Comparison of ENCODE assay signal across 25 cellular contexts in genomic region chr2:42198466-42198865, GRCh38. TPM values are rescaled to one million over a fixed set of nuclear protein-coding genes. Genes with fewer than 3 reads are reported as not detected.
DNase-seq lines count a peak whose midpoint lies in the region; ATAC-seq, FAIRE-seq and TF ChIP-seq lines count a peak whose summit lies in the region.
"Had no signal": no experiment of that assay in that cellular context is flagged by ENCODE, and none has a peak within 500 bp of the region (broad histone marks: within the 10 kb centered on the region; RNA-seq: fewer than 3 reads in every experiment).

No MANE protein-coding gene starts in this region.

- H3K27ac Mint-ChIP-seq in activated CD8-positive, alpha-beta T cell treated with anti-CD3 and anti-CD28 coated beads for 36 hours, result peak overlapping the region; percentile 44
- peak overlapping the region; percentile 8 for H3K27ac Mint-ChIP-seq in endodermal cell
- H3K27ac Mint-ChIP-seq: GM23338, type B pancreatic cell had no signal

- intact Hi-C loops in HepG2 (cut with micrococcal nuclease; ENCODE audit: unreplicated experiment) (loop anchor here (5.0 kb wide), 1 partner anchor 346 kb away; no protein-coding TSS in a partner anchor), right lobe of liver (cut with DNase I) (loop anchor here in 1 of 2 donors (10.0 kb wide), 1 partner anchor 104 kb away; no protein-coding TSS in a partner anchor)
- intact Hi-C loops in activated CD8-positive, alpha-beta T cell treated with anti-CD3 and anti-CD28 coated beads for 36 hours (cut with micrococcal nuclease), result no loop called here

- no peak for TF ChIP-seq CTCF in HepG2 (CRISPR knock-in tag; IDR thresholded peaks at IDR 0.05)
- TF ChIP-seq CTCF in right lobe of liver (IDR thresholded peaks at IDR 0.05), result no peak
- TF ChIP-seq CTCF in activated CD8-positive, alpha-beta T cell treated with anti-CD3 and anti-CD28 coated beads for 36 hours (IDR thresholded peaks at IDR 0.05), result no peak
- TF ChIP-seq CTCF in endodermal cell (conservative IDR thresholded peaks at IDR 0.05), result no peak

- H3K4me3 ChIP-seq in HepG2 (replicated peaks in 1 of 3; ENCODE audit: insufficient read depth in 1 of 3, low read depth in 2 of 3, low read length in 3 of 3) (no peak overlapping the region), right lobe of liver (no peak overlapping the region), endodermal cell (ENCODE audit: low read length) (peak overlapping the region; percentile 55)
- H3K4me3 ChIP-seq: adrenal gland; BLaER1 treated with 17β-estradiol and CSF1 and Interleukin-3, amounts not matched to agents 10 nM and 100 nM; GM23338; left ventricle myocardium inferior had no signal

- H3K27ac ChIP-seq in HepG2 (ENCODE audit: extremely low read length, insufficient read depth, low read length) (peak overlapping the region; percentile 78), right lobe of liver (no peak overlapping the region), endodermal cell (ENCODE audit: low read depth, low read length) (no peak overlapping the region)
- H3K27ac ChIP-seq: adrenal gland; BLaER1 treated with 17β-estradiol and CSF1 and Interleukin-3, amounts not matched to agents 10 nM and 100 nM; epithelial cell of prostate; left ventricle myocardium inferior; RWPE1 had no signal

- CTCF ChIA-PET in HepG2 (lab: Yijun Ruan, JAX; ENCODE audit: low intra/inter-chr PET ratio, low total read pairs), result no interaction called here
- CTCF ChIA-PET in activated CD8-positive, alpha-beta T cell treated with anti-CD3 and anti-CD28 coated beads for 36 hours (lab: Charles Lee), result interaction anchor here (0.8 to 1.7 kb wide), 3 partner anchors 9 to 112 kb away, joined by 3 to 4 read pairs (median 3); no protein-coding TSS in a partner anchor

- peaks cover 60% of the 10 kb centered on the region for H3K4me1 Mint-ChIP-seq in activated CD8-positive, alpha-beta T cell treated with anti-CD3 and anti-CD28 coated beads for 36 hours (ENCODE audit: low read depth)
- H3K4me1 Mint-ChIP-seq in endodermal cell, result peaks cover 35% of the 10 kb centered on the region

- no peaks in the 10 kb centered on the region for H3K27me3 Mint-ChIP-seq in activated CD8-positive, alpha-beta T cell treated with anti-CD3 and anti-CD28 coated beads for 36 hours
- no peaks in the 10 kb centered on the region for H3K27me3 Mint-ChIP-seq in endodermal cell (ENCODE audit: insufficient read depth)
- H3K27me3 Mint-ChIP-seq: brain; naive thymus-derived CD8-positive, alpha-beta T cell; type B pancreatic cell had no signal

- ATAC-seq in HepG2, result no peak
- ATAC-seq in right lobe of liver, result no peak
- ATAC-seq in activated CD8-positive, alpha-beta T cell treated with anti-CD3 and anti-CD28 coated beads for 36 hours, result no peak
- no peak for ATAC-seq in GM18909 (IDR thresholded peaks at IDR 0.05; ENCODE audit: poor library complexity, unreplicated experiment)
- ATAC-seq: GM23338; naive thymus-derived CD8-positive, alpha-beta T cell had no signal

- TF ChIP-seq EP300 in HepG2 (IDR thresholded peaks at IDR 0.05; ENCODE audit: low read depth in 2 of 2, low read length in 2 of 2) (no peak), HepG2 (CRISPR knock-in tag; IDR thresholded peaks at IDR 0.05; ENCODE audit: borderline replicate concordance) (no peak)

- POLR2A ChIA-PET in HepG2 (lab: Yijun Ruan, JAX), result interaction anchor here (2.1 kb wide), 1 partner anchor 65 kb away, joined by 5 read pairs; no protein-coding TSS in a partner anchor
- POLR2A ChIA-PET in activated CD8-positive, alpha-beta T cell treated with anti-CD3 and anti-CD28 coated beads for 36 hours (lab: Charles Lee), result interaction anchor here (0.6 to 0.9 kb wide), 2 partner anchors 81 to 176 kb away, joined by 3 read pairs; no protein-coding TSS in a partner anchor

- no peak for FAIRE-seq in HepG2 (lab: Jason Lieb, UNC)
- FAIRE-seq: D721Med had no signal

- in situ Hi-C loops in HepG2 (cut with HindIII; ENCODE audit: extremely low pct_ligation_motif_present, low pct_unique_long_range_greater_than_20kb), result loop anchor here (5.0 to 25.0 kb wide), 2 partner anchors 101 to 336 kb away; no protein-coding TSS in a partner anchor

- peaks cover 13% of the 10 kb centered on the region for H3K36me3 Mint-ChIP-seq in activated CD8-positive, alpha-beta T cell treated with anti-CD3 and anti-CD28 coated beads for 36 hours (ENCODE audit: low read depth)
- peaks cover 15% of the 10 kb centered on the region for H3K36me3 Mint-ChIP-seq in endodermal cell (ENCODE audit: low read depth)

- H3K9me3 Mint-ChIP-seq in activated CD8-positive, alpha-beta T cell treated with anti-CD3 and anti-CD28 coated beads for 36 hours, result no peaks in the 10 kb centered on the region
- peaks cover 2% of the 10 kb centered on the region for H3K9me3 Mint-ChIP-seq in endodermal cell
- H3K9me3 Mint-ChIP-seq: activated T-helper 2 cell treated with anti-CD3 and anti-CD28 coated beads, Interferon-gamma antibody, Interleukin-2, Interleukin-4, amounts not matched to agents 10 μg/mL and 5 μg/mL and 100 μg/mL, durations not matched to agents 14 hours and 24 hours and 36 hours; GM23338; naive thymus-derived CD8-positive, alpha-beta T cell had no signal

- peaks cover 74% of the 10 kb centered on the region for H4K20me1 ChIP-seq in HepG2 (ENCODE audit: insufficient read depth, low read length)

- H3K4me2 ChIP-seq in HepG2 (ENCODE audit: low read depth, low read length), result peak overlapping the region; percentile 40
- H3K4me2 ChIP-seq: GM23338 had no signal

- no peak overlapping the region for H3K4me3 Mint-ChIP-seq in activated CD8-positive, alpha-beta T cell treated with anti-CD3 and anti-CD28 coated beads for 36 hours
- H3K4me3 Mint-ChIP-seq in endodermal cell, result no peak overlapping the region
- H3K4me3 Mint-ChIP-seq: brain, GM23338, type B pancreatic cell had no signal

- TF ChIP-seq POLR2A in HepG2 (IDR thresholded peaks at IDR 0.05; ENCODE audit: insufficient read depth in 1 of 2, low read depth in 2 of 2, low read length in 2 of 2) (no peak), right lobe of liver (IDR thresholded peaks at IDR 0.05) (no peak)

- H3K79me2 ChIP-seq in HepG2 (ENCODE audit: insufficient read depth, low read length), result peaks cover 98% of the 10 kb centered on the region

- H3K27me3 ChIP-seq in HepG2 (ENCODE audit: control insufficient read depth in 1 of 2, insufficient read depth in 2 of 2, low read length in 2 of 2) (no peaks in the 10 kb centered on the region), right lobe of liver (no peaks in the 10 kb centered on the region), endodermal cell (ENCODE audit: control insufficient read depth, insufficient read depth, low read length, poor library complexity, severe bottlenecking) (no peaks in the 10 kb centered on the region)
- H3K27me3 ChIP-seq: adrenal gland; BLaER1 treated with 17β-estradiol and CSF1 and Interleukin-3, amounts not matched to agents 10 nM and 100 nM had no signal

- H2AFZ ChIP-seq in HepG2 (ENCODE audit: low read length), result no peak overlapping the region
- H2AFZ ChIP-seq: GM23338 had no signal

- no TSS peak for BruUV-seq in HepG2 (replicated peaks; lab: Mats Ljungman, UMichigan)

- H3K4me1 ChIP-seq in HepG2 (ENCODE audit: insufficient read depth, low read length) (peaks cover 100% of the 10 kb centered on the region), right lobe of liver (peaks cover 0 to 33% (median 16%) of the 10 kb centered on the region in 4 donors), endodermal cell (ENCODE audit: control insufficient read depth, insufficient read depth, low read length) (peaks cover 10% of the 10 kb centered on the region)

- H3K9ac ChIP-seq in HepG2 (ENCODE audit: insufficient read depth, low read depth, low read length), result no peak overlapping the region
- H3K9ac ChIP-seq in endodermal cell (ENCODE audit: extremely low read depth, low read length, poor library complexity, severe bottlenecking), result no peak overlapping the region
- H3K9ac ChIP-seq: BLaER1 treated with 17β-estradiol and CSF1 and Interleukin-3, amounts not matched to agents 10 nM and 100 nM had no signal

- no peak for TF ChIP-seq RAD21 in HepG2 (CRISPR knock-in tag; IDR thresholded peaks at IDR 0.05)

- H3K36me3 ChIP-seq in HepG2 (replicated peaks in 1 of 2; ENCODE audit: control insufficient read depth in 1 of 2, insufficient read depth in 2 of 2, low read length in 2 of 2) (peaks cover 7 to 26% of the 10 kb centered on the region in 2 experiments), right lobe of liver (no peaks in the 10 kb centered on the region), endodermal cell (ENCODE audit: control insufficient read depth, insufficient read depth, low read length) (peaks cover 6% of the 10 kb centered on the region)
- H3K36me3 ChIP-seq: adrenal gland, left ventricle myocardium inferior had no signal

- H3K9me3 ChIP-seq in HepG2 (ENCODE audit: low read length), result no peaks in the 10 kb centered on the region
- H3K9me3 ChIP-seq in right lobe of liver, result no peaks in the 10 kb centered on the region
- H3K9me3 ChIP-seq in endodermal cell (ENCODE audit: control insufficient read depth, low read length), result peaks cover 14% of the 10 kb centered on the region
- H3K9me3 ChIP-seq: adrenal gland, left ventricle myocardium inferior had no signal

- DNase-seq in HepG2 (ENCODE audit: low spot score), result no peak
- DNase-seq in right lobe of liver, result no peak
- DNase-seq in activated CD8-positive, alpha-beta T cell treated with anti-CD3 and anti-CD28 coated beads for 36 hours, result no peak
- DNase-seq in endodermal cell, result no peak
- no peak for DNase-seq in DMS153 treated with DMSO at 0.1 percent for 48 hours (lab: John Stamatoyannopoulos, UW; ENCODE audit: unreplicated experiment)
- no peak for DNase-seq in stimulated activated CD4-positive, alpha-beta T cell treated with anti-CD3 and anti-CD28 coated beads, Interleukin-15, amount 100 ng/mL, for 24 hours
- DNase-seq: adrenal gland; EL; islet precursor cell; left ventricle myocardium inferior; MV-4-11; naive thymus-derived CD8-positive, alpha-beta T cell; NCI-H146; NCI-H446 treated with DMSO at 0.1 percent for 48 hours; stimulated activated CD8-positive, alpha-beta memory T cell treated with anti-CD3 and anti-CD28 coated beads, Interleukin-4, amount 100 ng/mL, for 48 hours; substantia nigra had no signal

RNA-seq across cellular contexts. Expression of gene EML4, which starts 29.3 kb away (rescaled TPM):
- total RNA-seq in HepG2 (2016; rRNA removed; fragmentation: Illumina TruSeq; extraction: Trizol), result 243 and 362 TPM in 2 replicates
- 33.1 and 38.2 TPM in 2 replicates for total RNA-seq in HepG2 (2016; cell fraction: cytosol; rRNA removed; fragmentation: Illumina TruSeq; extraction: Trizol; ENCODE audit: low read depth)
- 236 and 353 TPM in 2 replicates for total RNA-seq in HepG2 (2016; cell fraction: insoluble cytoplasmic fraction; rRNA removed; fragmentation: Illumina TruSeq; extraction: Trizol)
- 84.2 and 89.8 TPM in 2 replicates for total RNA-seq in HepG2 (2016; cell fraction: membrane; rRNA removed; fragmentation: Illumina TruSeq; extraction: Trizol)
- 261 and 283 TPM in 2 replicates for total RNA-seq in HepG2 (2016; cell fraction: nucleus; rRNA removed; fragmentation: Illumina TruSeq; extraction: Trizol)
- 355 and 476 TPM in 2 replicates for polyA plus RNA-seq in HepG2 (2011; rRNA removed)
- 199 and 296 TPM in 2 replicates for polyA plus RNA-seq in HepG2 (2011; cell fraction: cytosol; rRNA removed)
- polyA plus RNA-seq in HepG2 (2011; cell fraction: nucleus; rRNA removed), result 364 and 369 TPM in 2 replicates
- polyA plus RNA-seq in HepG2 (2012), result 244 and 400 TPM in 2 replicates
- 6.9 and 8.0 TPM in 2 replicates for polyA plus RNA-seq in HepG2 (2016; cell fraction: cytosol; fragmentation: Illumina TruSeq; extraction: Trizol; ENCODE audit: low read depth)
- polyA plus RNA-seq in HepG2 (2016; cell fraction: insoluble cytoplasmic fraction; fragmentation: Illumina TruSeq; extraction: Trizol; ENCODE audit: low read depth), result 247 and 266 TPM in 2 replicates
- polyA plus RNA-seq in HepG2 (2016; cell fraction: membrane; fragmentation: Illumina TruSeq; extraction: Trizol; ENCODE audit: low read depth), result 32.1 and 33.7 TPM in 2 replicates
- 219 and 231 TPM in 2 replicates for polyA plus RNA-seq in HepG2 (2016; cell fraction: nucleus; fragmentation: Illumina TruSeq; extraction: Trizol; ENCODE audit: insufficient read depth, low read depth)
- 36.9 and 556 TPM in 2 replicates for polyA minus RNA-seq in HepG2 (2011; rRNA and poly(A)+ RNA removed; ENCODE audit: low replicate concordance)
- polyA minus RNA-seq in HepG2 (2011; cell fraction: cytosol; rRNA and poly(A)+ RNA removed), result 400 and 421 TPM in 2 replicates
- polyA minus RNA-seq in HepG2 (2011; cell fraction: nucleus; rRNA and poly(A)+ RNA removed), result 1,279 and 1,350 TPM in 2 replicates
- 10 to 100 TPM; 28.3 to 55.7 (median 36.7) TPM for total RNA-seq in right lobe of liver
- total RNA-seq in activated CD8-positive, alpha-beta T cell treated with anti-CD3 and anti-CD28 coated beads for 36 hours, result 10 to 100 TPM; 58.2 to 59.7 TPM
- total RNA-seq in endodermal cell, result 10 to 100 TPM; 84.6 to 90.9 TPM
- polyA plus RNA-seq in endodermal cell (2013, experiment 1 of 2), result 63.3 TPM
- 67.9 TPM for polyA plus RNA-seq in endodermal cell (2013, experiment 2 of 2)
